1 cellular context compared by ENCODE assay signal in genomic region chr5:32436553-32437262, GRCh38.
TF ChIP-seq lines count a peak whose summit lies in the region.

No MANE protein-coding gene starts in this region.

TF ChIP-seq in HEK293, 187 proteins besides CTCF, POLR2A, EP300 and RAD21 (continued from another document):
- TF ChIP-seq ZBTB10 (tag by site-specific recombination; IDR thresholded peaks at IDR 0.05) (no peak), ZNF585B (tag by site-specific recombination; IDR thresholded peaks at IDR 0.05) (no peak), SCRT1 (tag by site-specific recombination; IDR thresholded peaks at IDR 0.05; ENCODE audit: borderline replicate concordance) (no peak), HIC1 (tag by site-specific recombination; IDR thresholded peaks at IDR 0.05) (no peak)
